Comparison of ENCODE assay signal across 7 cellular contexts in the genomic region with DNA sequence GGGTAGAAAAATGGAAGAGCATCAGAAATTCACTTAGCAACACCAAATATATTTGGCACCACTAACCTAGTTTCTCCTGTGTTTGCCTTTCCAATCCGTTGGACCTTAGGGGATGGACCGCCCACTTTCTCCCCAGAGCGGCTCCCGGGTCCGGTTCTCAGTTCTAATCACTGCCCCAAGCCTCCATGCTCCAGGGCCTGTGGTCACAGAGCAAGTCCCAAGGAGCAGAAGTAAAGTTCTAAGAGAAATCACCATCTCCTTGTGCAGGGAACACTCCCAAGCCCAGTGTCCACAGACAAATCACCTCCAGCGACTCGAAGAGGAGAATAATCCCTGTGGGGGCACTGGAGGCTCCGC. TPM values are rescaled to one million over a fixed set of nuclear protein-coding genes. Genes with fewer than 3 reads are reported as not detected.
DNase-seq lines count a peak whose midpoint lies in the region; ATAC-seq, FAIRE-seq and TF ChIP-seq lines count a peak whose summit lies in the region.

No MANE protein-coding gene starts in this region.

- no peaks in the 10 kb centered on the region for H3K9me3 ChIP-seq in lower lobe of right lung
- no peaks in the 10 kb centered on the region for H3K9me3 ChIP-seq in vagina

- no peak for FAIRE-seq in HTR-8/SVneo (lab: Jason Lieb, UNC)

- no peak for TF ChIP-seq CTCF in lower lobe of right lung (IDR thresholded peaks at IDR 0.05)
- TF ChIP-seq CTCF in vagina (IDR thresholded peaks at IDR 0.05): no peak

- DNase-seq in HTR-8/SVneo (ENCODE audit: insufficient read length, low spot score) (peak; percentile 45), cerebellum (ENCODE audit: low spot score) (peak; percentile 7), lower lobe of right lung (no peak), vagina (ENCODE audit: extremely low spot score in 2 of 2) (no peak), UCSD-AML1 (lab: John Stamatoyannopoulos, UW; ENCODE audit: unreplicated experiment) (no peak)
- no peak for DNase-seq in stimulated activated CD4-positive, alpha-beta T cell treated with anti-CD3 and anti-CD28 coated beads, Interleukin-4, amount 100 ng/mL, for 24 hours

- H3K27ac ChIP-seq in lower lobe of right lung (peak overlapping the region; percentile 78), vagina (peak overlapping the region; percentile 68)

- ATAC-seq in GM19035 (IDR thresholded peaks at IDR 0.05; ENCODE audit: unreplicated experiment) (peak; percentile 3), lower lobe of right lung (peak; percentile 48 to 62)

- no peaks in the 10 kb centered on the region for H3K36me3 ChIP-seq in lower lobe of right lung
- no peaks in the 10 kb centered on the region for H3K36me3 ChIP-seq in vagina

- H3K4me1 ChIP-seq in lower lobe of right lung (peaks cover 18% of the 10 kb centered on the region), vagina (peaks cover 24% of the 10 kb centered on the region)

- peak overlapping the region; percentile 78 for H3K4me3 ChIP-seq in lower lobe of right lung
- H3K4me3 ChIP-seq in vagina: peak overlapping the region; percentile 70 to 82

- no peak for TF ChIP-seq POLR2A in vagina (IDR thresholded peaks at IDR 0.05)

- H3K27me3 ChIP-seq in lower lobe of right lung (ENCODE audit: low read depth) (peaks cover 14% of the 10 kb centered on the region), vagina (no peaks in the 10 kb centered on the region)

- intact Hi-C loops in lower lobe of right lung (cut with DNase I): no loop called here
- intact Hi-C loops in vagina (cut with DNase I): no loop called here

RNA-seq across cellular contexts. Expression of a gene that starts 0.7 kb away (rescaled TPM):
- total RNA-seq in cerebellum: 16.7 TPM
- total RNA-seq in lower lobe of right lung: 31.4 TPM
- total RNA-seq in vagina: 1.5 TPM

Comparison
In these comparisons a context has a peak if more than half of its experiments do, and no peak if none do; other contexts are left out.
1. DNase-seq: peak in HTR-8/SVneo (single experiment) and cerebellum (single experiment); none in lower lobe of right lung (single experiment), vagina (0 of 2), UCSD-AML1 (single experiment) and stimulated activated CD4-positive, alpha-beta T cell treated with anti-CD3 and anti-CD28 coated beads, Interleukin-4, amount 100 ng/mL, for 24 hours (single experiment).